21 cellular contexts compared by ENCODE assay signal in genomic region chr2:44551001-44551400, GRCh38.
DNase-seq lines count a peak whose midpoint lies in the region; ATAC-seq, FAIRE-seq and TF ChIP-seq lines count a peak whose summit lies in the region.
"Had no signal": no experiment of that assay in that cellular context is flagged by ENCODE, and none has a peak within 500 bp of the region (broad histone marks: within the 10 kb centered on the region; RNA-seq: fewer than 3 reads in every experiment).

No MANE protein-coding gene starts in this region.

- H3K4me2 ChIP-seq in SK-N-SH (no peak overlapping the region), endothelial cell of umbilical vein (ENCODE audit: insufficient read depth, low read length) (peak overlapping the region; percentile 19)
- H3K4me2 ChIP-seq: BLaER1 treated with 17β-estradiol and CSF1 and Interleukin-3, amounts not matched to agents 10 nM and 100 nM had no signal

- no peak for TF ChIP-seq RAD21 in SK-N-SH (IDR thresholded peaks at IDR 0.05; ENCODE audit: low read length)

- H3K4me1 ChIP-seq in SK-N-SH (ENCODE audit: control insufficient read depth in 1 of 2, insufficient read depth in 2 of 2, low read depth in 1 of 2, low read length in 1 of 2) (peaks cover 30 to 50% of the 10 kb centered on the region in 2 experiments), endothelial cell of umbilical vein (ENCODE audit: control insufficient read depth, extremely low read depth, insufficient read depth, low read length) (peaks cover 55% of the 10 kb centered on the region), endodermal cell (ENCODE audit: control insufficient read depth, insufficient read depth, low read length) (peaks cover 7% of the 10 kb centered on the region)

- intact Hi-C loops in endothelial cell of umbilical vein (cut with micrococcal nuclease): no loop called here

- H3K4me3 ChIP-seq in SK-N-SH (ENCODE audit: low read depth in 2 of 2, low read length in 1 of 2): no peak overlapping the region
- no peak overlapping the region for H3K4me3 ChIP-seq in endothelial cell of umbilical vein (replicated peaks in 1 of 3; ENCODE audit: insufficient read depth in 1 of 3, low read depth in 1 of 3, low read length in 3 of 3)
- H3K4me3 ChIP-seq in endodermal cell (ENCODE audit: low read length): no peak overlapping the region
- H3K4me3 ChIP-seq: BLaER1 treated with 17β-estradiol and CSF1 and Interleukin-3, amounts not matched to agents 10 nM and 100 nM; K562 had no signal

- peaks cover 2% of the 10 kb centered on the region for H3K9me3 Mint-ChIP-seq in endodermal cell
- H3K9me3 Mint-ChIP-seq: CD8-positive, alpha-beta T cell; HFFc6 had no signal

- no peak overlapping the region for H2AFZ ChIP-seq in SK-N-SH (ENCODE audit: low read depth)
- no peak overlapping the region for H2AFZ ChIP-seq in endothelial cell of umbilical vein (ENCODE audit: low read depth, low read length)

- dilution Hi-C loops in endothelial cell of umbilical vein (cut with MboI; ENCODE audit: extremely low pct_ligation_motif_present, low sequenced_read_pairs): no loop called here

- no peak overlapping the region for H3K4me3 Mint-ChIP-seq in endodermal cell
- H3K4me3 Mint-ChIP-seq: CD8-positive, alpha-beta T cell; HFFc6 had no signal

- H3K27me3 Mint-ChIP-seq in endodermal cell (ENCODE audit: insufficient read depth): no peaks in the 10 kb centered on the region

- H3K36me3 ChIP-seq in SK-N-SH (replicated peaks in 1 of 2; ENCODE audit: control insufficient read depth in 1 of 2, insufficient read depth in 2 of 2, low read length in 1 of 2) (no peaks in the 10 kb centered on the region), endothelial cell of umbilical vein (ENCODE audit: control insufficient read depth in 2 of 2, extremely low read depth in 1 of 2, insufficient read depth in 2 of 2, low read length in 2 of 2) (no peaks in the 10 kb centered on the region), endodermal cell (ENCODE audit: control insufficient read depth, insufficient read depth, low read length) (no peaks in the 10 kb centered on the region)

- 92% methylated on average over 4 of the region's 4 CpGs for WGBS in SK-N-SH (ENCODE audit: low lambda C conversion rate)
- 92 to 96% methylated on average over 4 of the region's 4 CpGs for WGBS in endodermal cell (ENCODE audit: insufficient coverage in 1 of 2, insufficient read length in 1 of 2), 2 experiments

- H3F3A ChIP-seq in SK-N-SH (replicated peaks; ENCODE audit: insufficient read depth): peaks cover 33% of the 10 kb centered on the region

- no peak for TF ChIP-seq POLR2A in endothelial cell of umbilical vein (IDR thresholded peaks at IDR 0.05; ENCODE audit: low read depth, low read length)

- H3K36me3 Mint-ChIP-seq in endodermal cell (ENCODE audit: low read depth): peaks cover 3% of the 10 kb centered on the region

- no peak for ATAC-seq in SK-N-SH treated with all-trans-retinoic acid at 6 μM for 48 hours
- no peak for ATAC-seq in GM21576 (IDR thresholded peaks at IDR 0.05; ENCODE audit: unreplicated experiment)
- ATAC-seq: CD8-positive, alpha-beta T cell; K562 had no signal

- POLR2A ChIA-PET in SK-N-SH (lab: Yijun Ruan, JAX) (no interaction called here), endothelial cell of umbilical vein (lab: Charles Lee) (no interaction called here)

- no peaks in the 10 kb centered on the region for H3K9me1 ChIP-seq in endothelial cell of umbilical vein (replicated peaks; ENCODE audit: control insufficient read depth, extremely low read depth, insufficient read depth, low read length)

- no peak for DNase-seq in SK-N-SH
- peak; percentile 93 for DNase-seq in NCI-H69 (lab: John Stamatoyannopoulos, UW)
- no peak for DNase-seq in endothelial cell of umbilical vein (ENCODE audit: low read depth, low spot score)
- DNase-seq in renal cortical epithelial cell (ENCODE audit: low read depth): peak; percentile 64
- DNase-seq in endodermal cell: no peak
- no peak for DNase-seq in activated effector memory CD4-positive, alpha-beta T cell treated with anti-CD3 and anti-CD28 coated beads, Interleukin-2, amount 50 U/mL, for 16 hours
- DNase-seq: Calu3; CD8-positive, alpha-beta T cell; H7; HFFc6; NCI-H1930; NCI-H446 treated with DMSO at 0.1 percent for 48 hours; RPMI8226; SIG-M5 had no signal

- BruUV-seq in endothelial cell of umbilical vein (replicated peaks; lab: Mats Ljungman, UMichigan): no TSS peak

- CTCF ChIA-PET in SK-N-SH (lab: Yijun Ruan, JAX): interaction anchor here (1.9 to 11.1 kb wide), 3 partner anchors 9 to 72 kb away, joined by 8 to 133 read pairs (median 42); no protein-coding TSS in a partner anchor
- CTCF ChIA-PET in endothelial cell of umbilical vein (lab: Charles Lee): no interaction called here

- TF ChIP-seq EP300 in SK-N-SH (IDR thresholded peaks at IDR 0.05; ENCODE audit: borderline replicate concordance in 1 of 2, low read depth in 1 of 2, low read length in 1 of 2): no peak

- H3K79me2 ChIP-seq in SK-N-SH (ENCODE audit: insufficient read depth): no peaks in the 10 kb centered on the region
- H3K79me2 ChIP-seq in endothelial cell of umbilical vein (ENCODE audit: control insufficient read depth, insufficient read depth, low read length): no peaks in the 10 kb centered on the region

- H3K9me3 ChIP-seq in SK-N-SH (no peaks in the 10 kb centered on the region), endothelial cell of umbilical vein (replicated peaks; ENCODE audit: control insufficient read depth, insufficient read depth, low read length) (no peaks in the 10 kb centered on the region), endodermal cell (ENCODE audit: control insufficient read depth, low read length) (no peaks in the 10 kb centered on the region)
- H3K9me3 ChIP-seq: BLaER1 treated with 17β-estradiol and CSF1 and Interleukin-3, amounts not matched to agents 10 nM and 100 nM had no signal

- H3K27me3 ChIP-seq in SK-N-SH (ENCODE audit: insufficient read depth): no peaks in the 10 kb centered on the region
- H3K27me3 ChIP-seq in endothelial cell of umbilical vein (ENCODE audit: control insufficient read depth in 2 of 2, insufficient read depth in 2 of 2, low read length in 2 of 2): no peaks in the 10 kb centered on the region
- no peaks in the 10 kb centered on the region for H3K27me3 ChIP-seq in endodermal cell (ENCODE audit: control insufficient read depth, insufficient read depth, low read length, poor library complexity, severe bottlenecking)
- H3K27me3 ChIP-seq: BLaER1 treated with 17β-estradiol and CSF1 and Interleukin-3, amounts not matched to agents 10 nM and 100 nM had no signal

- FAIRE-seq in endothelial cell of umbilical vein (lab: Jason Lieb, UNC): no peak
- FAIRE-seq: A204.1, GM12892, GM18507, K562 had no signal

- H4K20me1 ChIP-seq in SK-N-SH (ENCODE audit: insufficient read depth): no peaks in the 10 kb centered on the region
- H4K20me1 ChIP-seq in endothelial cell of umbilical vein (replicated peaks; ENCODE audit: control insufficient read depth, extremely low read depth, insufficient read depth, low read length): no peaks in the 10 kb centered on the region
- H4K20me1 ChIP-seq: BLaER1 treated with 17β-estradiol and CSF1 and Interleukin-3, amounts not matched to agents 10 nM and 100 nM had no signal

- H3K4me1 Mint-ChIP-seq in endodermal cell: peaks cover 35% of the 10 kb centered on the region

- H3K27ac Mint-ChIP-seq in endodermal cell: no peak overlapping the region
- H3K27ac Mint-ChIP-seq: CD8-positive, alpha-beta T cell; HFFc6 had no signal

- TF ChIP-seq CTCF in SK-N-SH (IDR thresholded peaks at IDR 0.05) (no peak), endothelial cell of umbilical vein (IDR thresholded peaks at IDR 0.05; ENCODE audit: extremely low read depth in 1 of 2, insufficient read depth in 1 of 2, low read depth in 1 of 2, low read length in 2 of 2) (no peak), endodermal cell (conservative IDR thresholded peaks at IDR 0.05) (no peak)

- H3K27ac ChIP-seq in SK-N-SH (ENCODE audit: low read depth in 2 of 2, low read length in 1 of 2): peak overlapping the region; percentile 24 to 92; a peak in 2 of 4 replicates
- peak overlapping the region; percentile 26 for H3K27ac ChIP-seq in endothelial cell of umbilical vein (ENCODE audit: insufficient read depth, low read depth, low read length)
- H3K27ac ChIP-seq in endodermal cell (ENCODE audit: low read depth, low read length): no peak overlapping the region
- H3K27ac ChIP-seq: BLaER1 treated with 17β-estradiol and CSF1 and Interleukin-3, amounts not matched to agents 10 nM and 100 nM had no signal

- H3K9me2 ChIP-seq in SK-N-SH: no peaks in the 10 kb centered on the region

- H3K9ac ChIP-seq in SK-N-SH (no peak overlapping the region), endothelial cell of umbilical vein (replicated peaks; ENCODE audit: extremely low read depth, insufficient read depth, low read length) (no peak overlapping the region), endodermal cell (ENCODE audit: extremely low read depth, low read length, poor library complexity, severe bottlenecking) (no peak overlapping the region)
- H3K9ac ChIP-seq: BLaER1 treated with 17β-estradiol and CSF1 and Interleukin-3, amounts not matched to agents 10 nM and 100 nM had no signal

TF ChIP-seq in endothelial cell of umbilical vein, 7 proteins besides CTCF, POLR2A, EP300 and RAD21:
- no peak for TF ChIP-seq MAX (IDR thresholded peaks at IDR 0.05; ENCODE audit: insufficient read depth, insufficient read length)
- TF ChIP-seq POLR2AphosphoS5 (IDR thresholded peaks at IDR 0.05; ENCODE audit: insufficient read depth, low read depth, low read length): no peak
- no peak for TF ChIP-seq JUN (IDR thresholded peaks at IDR 0.05; ENCODE audit: borderline replicate concordance, insufficient read depth, insufficient read length, low read depth)
- TF ChIP-seq FOS (IDR thresholded peaks at IDR 0.05; ENCODE audit: borderline replicate concordance, insufficient read depth, low read length): no peak
- TF ChIP-seq MYC (IDR thresholded peaks at IDR 0.05; ENCODE audit: low read depth, low read length): no peak
- no peak for TF ChIP-seq GATA2 (IDR thresholded peaks at IDR 0.05; ENCODE audit: insufficient read depth, insufficient read length, low read depth, low read length)
- no peak for TF ChIP-seq EZH2 (IDR thresholded peaks at IDR 0.05; ENCODE audit: borderline replicate concordance, low read depth, low read length, severe bottlenecking)

Comparison
In these comparisons a context has a peak if more than half of its experiments do, and no peak if none do; other contexts are left out.
1. DNase-seq: peak in NCI-H69 (single experiment) and renal cortical epithelial cell (single experiment); none in SK-N-SH (single experiment), endothelial cell of umbilical vein (single experiment), endodermal cell (single experiment) and activated effector memory CD4-positive, alpha-beta T cell treated with anti-CD3 and anti-CD28 coated beads, Interleukin-2, amount 50 U/mL, for 16 hours (single experiment).